8 cellular contexts compared by ENCODE assay signal in the genomic region with DNA sequence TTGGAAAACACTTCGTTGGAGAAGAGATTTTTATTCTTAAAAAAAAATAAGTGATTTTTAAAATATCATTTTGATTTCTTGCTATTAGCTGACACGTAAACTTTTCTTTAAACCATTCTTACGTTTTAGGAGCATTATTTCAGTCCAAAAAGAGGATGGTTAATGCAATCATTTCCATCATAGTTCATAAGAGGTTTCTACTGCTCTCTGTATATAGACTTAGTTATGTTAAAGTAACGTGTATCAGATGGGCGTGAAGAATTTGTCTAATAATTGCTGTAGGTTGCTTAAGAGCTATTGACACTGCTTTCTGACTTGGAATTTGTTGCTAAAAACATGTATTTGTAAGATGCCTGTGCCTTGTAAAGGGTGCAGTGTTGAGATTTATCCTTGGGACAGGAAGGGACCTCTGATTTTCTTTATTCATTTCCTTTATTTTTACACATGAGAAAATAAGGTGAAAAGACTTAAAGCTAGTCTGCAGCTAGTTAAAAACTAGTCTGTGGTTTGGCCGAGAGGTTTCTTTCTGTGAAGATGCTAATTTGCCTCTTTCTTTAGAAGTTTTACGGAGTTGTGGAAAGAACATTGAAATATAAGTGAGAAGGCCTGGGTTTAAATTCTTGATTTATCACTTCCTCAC. TPM values are rescaled to one million over a fixed set of nuclear protein-coding genes. Genes with fewer than 3 reads are reported as not detected.
A peak's percentile ranks its signal among the peaks of the same experiment; 100 is the strongest.
DNase-seq lines count a peak whose midpoint lies in the region; ATAC-seq and TF ChIP-seq lines count a peak whose summit lies in the region.

No MANE protein-coding gene starts in this region.

- in situ Hi-C loops in Panc1 (cut with HindIII; ENCODE audit: low pct_unique_long_range_greater_than_20kb, low sequenced_read_pairs): no loop called here

- H3K36me3 Mint-ChIP-seq in effector memory CD8-positive, alpha-beta T cell (ENCODE audit: insufficient read depth): peaks cover 51% of the 10 kb centered on the region

- H3K4me1 Mint-ChIP-seq in effector memory CD8-positive, alpha-beta T cell (ENCODE audit: low read depth in 2 of 2): peaks cover 49 to 63% of the 10 kb centered on the region in 2 donors

- CTCF ChIA-PET in Panc1 (lab: Charles Lee): no interaction called here

- H3K4me3 ChIP-seq in Panc1 (ENCODE audit: low read depth in 2 of 2, low read length in 2 of 2) (peak overlapping the region in 1 of 2 experiments; percentile 66; a peak in 1 of 4 replicates), psoas muscle (peak overlapping the region; percentile 88), SJCRH30 (no peak overlapping the region)

- no peaks in the 10 kb centered on the region for H3K4me1 ChIP-seq in ES-I3 (ENCODE audit: insufficient read depth, low read length)
- H3K4me1 ChIP-seq in Panc1 (ENCODE audit: control insufficient read depth, insufficient read depth, low read length): peaks cover 43% of the 10 kb centered on the region
- H3K4me1 ChIP-seq in psoas muscle: peaks cover 65% of the 10 kb centered on the region
- no peaks in the 10 kb centered on the region for H3K4me1 ChIP-seq in SJCRH30

- BruUV-seq in Panc1 (replicated peaks; lab: Mats Ljungman, UMichigan): no TSS peak

- no peak for DNase-seq in Panc1 (ENCODE audit: low read depth, low spot score)
- DNase-seq in effector memory CD8-positive, alpha-beta T cell: no peak
- no peak for DNase-seq in psoas muscle
- DNase-seq in activated CD4-positive, CD25-positive, alpha-beta regulatory T cell treated with anti-CD3 and anti-CD28 coated beads, Interleukin-2, amount 50 U/mL, for 72 hours: no peak
- no peak for DNase-seq in NCI-H1694 treated with DMSO at 0.1 percent for 48 hours (lab: John Stamatoyannopoulos, UW)
- no peak for DNase-seq in NCI-H187 treated with DMSO at 0.1 percent for 48 hours (lab: John Stamatoyannopoulos, UW)
- no peak for DNase-seq in SJCRH30

- POLR2A ChIA-PET in Panc1 (lab: Charles Lee): no interaction called here

- no peaks in the 10 kb centered on the region for H3K27me3 Mint-ChIP-seq in effector memory CD8-positive, alpha-beta T cell

- H3K27ac ChIP-seq in Panc1 (ENCODE audit: low read length): peak overlapping the region; percentile 83
- H3K27ac ChIP-seq in psoas muscle: peak overlapping the region; percentile 99
- H3K27ac ChIP-seq in SJCRH30: no peak overlapping the region

- ATAC-seq in Panc1: no peak
- ATAC-seq in effector memory CD8-positive, alpha-beta T cell (replicated peaks): no peak
- ATAC-seq in psoas muscle: no peak

- peak overlapping the region; percentile 83 to 84 for H3K4me3 Mint-ChIP-seq in effector memory CD8-positive, alpha-beta T cell

- 47 to 62% (median 47%) methylated on average over 7 of the region's 7 CpGs for WGBS in psoas muscle, 3 donors

- H3K9me3 Mint-ChIP-seq in effector memory CD8-positive, alpha-beta T cell: no peaks in the 10 kb centered on the region

- H3K9me3 ChIP-seq in ES-I3 (ENCODE audit: control insufficient read depth, insufficient read depth, low read length): no peaks in the 10 kb centered on the region
- no peaks in the 10 kb centered on the region for H3K9me3 ChIP-seq in Panc1 (ENCODE audit: control insufficient read depth, insufficient read depth, low read depth, low read length)
- no peaks in the 10 kb centered on the region for H3K9me3 ChIP-seq in psoas muscle
- no peaks in the 10 kb centered on the region for H3K9me3 ChIP-seq in SJCRH30 (replicated peaks)

- H3K27ac Mint-ChIP-seq in effector memory CD8-positive, alpha-beta T cell: peak overlapping the region; percentile 90 to 93

- H3K36me3 ChIP-seq in ES-I3 (ENCODE audit: insufficient read depth, low read length): no peaks in the 10 kb centered on the region; the same call in 1 of the 2 replicates
- peaks cover 3% of the 10 kb centered on the region; the same call in 1 of the 2 replicates for H3K36me3 ChIP-seq in Panc1 (ENCODE audit: control insufficient read depth, insufficient read depth, low read length)
- peaks cover 0 to 8% of the 10 kb centered on the region in 2 donors for H3K36me3 ChIP-seq in psoas muscle (ENCODE audit: insufficient read depth in 1 of 2, low read depth in 1 of 2)
- peaks cover 4% of the 10 kb centered on the region; the same call in 1 of the 2 replicates for H3K36me3 ChIP-seq in SJCRH30

- TF ChIP-seq CTCF in Panc1 (IDR thresholded peaks at IDR 0.05) (no peak), psoas muscle (IDR thresholded peaks at IDR 0.05) (no peak)

- intact Hi-C loops in Panc1 (cut with micrococcal nuclease; ENCODE audit: unreplicated experiment): loop anchor here (10.0 kb wide), 1 partner anchor 195 kb away; the partner anchor contains the start of gene TWSG1
- intact Hi-C loops in psoas muscle (cut with DNase I): no loop called here

- H3K27me3 ChIP-seq in Panc1 (ENCODE audit: control insufficient read depth, insufficient read depth, low read length): no peaks in the 10 kb centered on the region
- H3K27me3 ChIP-seq in psoas muscle (ENCODE audit: insufficient read depth in 3 of 3, low read length in 2 of 3): no peaks in the 10 kb centered on the region
- H3K27me3 ChIP-seq in SJCRH30: no peaks in the 10 kb centered on the region

- peak overlapping the region; percentile 6; the same call in 1 of the 2 replicates for H3K9ac ChIP-seq in ES-I3 (ENCODE audit: low read depth, low read length)

RNA-seq across cellular contexts. Expression of gene ANKRD12, which starts 2.9 kb away (rescaled TPM):
- total RNA-seq in Panc1 (2021; ENCODE audit: unreplicated experiment): 30.7 TPM
- polyA plus RNA-seq in Panc1 (2012; ENCODE audit: insufficient read length): 9.8 TPM
- 10 to 100 TPM; 36.7 to 49.0 (median 44.4) TPM for total RNA-seq in psoas muscle
- 10 to 100 TPM in 1 of 3 donors, 1 to 10 TPM in 2; 5.7 to 12.0 (median 5.9) TPM for polyA plus RNA-seq in psoas muscle
- total RNA-seq in SJCRH30 (2014; rRNA removed; shearing (Covaris generic)): 14.7 and 19.5 TPM in 2 replicates

RNA-seq across cellular contexts. Expression of gene NDUFV2, which starts 37.0 kb away (rescaled TPM):
- total RNA-seq in Panc1 (2021; ENCODE audit: unreplicated experiment) (157 TPM), psoas muscle (100 to 1,000 TPM; 312 to 467 (median 328) TPM)
- polyA plus RNA-seq in Panc1 (2012; ENCODE audit: insufficient read length): 87.8 TPM
- polyA plus RNA-seq in psoas muscle: 100 to 1,000 TPM; 451 to 565 (median 547) TPM
- total RNA-seq in SJCRH30 (2014; rRNA removed; shearing (Covaris generic)): 111 and 125 TPM in 2 replicates
